In the genomic region with DNA sequence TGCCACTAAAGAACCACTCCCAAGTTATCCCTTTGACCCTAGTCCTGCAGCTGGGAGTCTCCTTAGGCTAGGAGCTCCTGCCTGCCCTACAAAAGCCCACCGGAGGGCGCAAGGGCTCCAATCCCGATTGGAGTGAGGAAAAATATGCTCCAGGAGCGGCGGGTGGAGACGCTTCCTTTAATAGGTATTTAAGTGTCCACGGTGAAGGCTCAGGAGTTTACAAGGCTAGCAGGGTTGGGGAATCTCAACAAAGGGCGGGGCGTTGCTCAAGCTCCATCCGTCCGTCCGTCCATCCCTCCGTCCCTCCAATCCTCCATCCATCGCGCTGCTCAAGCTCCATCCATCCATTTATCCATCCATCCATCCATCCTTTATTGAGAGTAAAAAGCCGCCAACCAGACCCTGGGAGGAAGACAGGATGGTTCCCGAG, we compare ENCODE assay signal across 8 cellular contexts. TPM values are rescaled to one million over a fixed set of nuclear protein-coding genes. Genes with fewer than 3 reads are reported as not detected.
DNase-seq lines count a peak whose midpoint lies in the region; ATAC-seq, FAIRE-seq and TF ChIP-seq lines count a peak whose summit lies in the region.

No MANE protein-coding gene starts in this region.

- H3K4me2 ChIP-seq in A549 (peak overlapping the region; percentile 75), parathyroid adenoma (ENCODE audit: low read length) (peak overlapping the region; percentile 74)

- H3K4me1 ChIP-seq in A549 (peaks cover 9% of the 10 kb centered on the region; the same call in 2 of the 3 replicates), right atrium auricular region (peaks cover 0 to 14% of the 10 kb centered on the region in 2 donors), parathyroid adenoma (peaks cover 8% of the 10 kb centered on the region)

- peaks cover 2% of the 10 kb centered on the region for H3K79me2 ChIP-seq in parathyroid adenoma

- H2AFZ ChIP-seq in parathyroid adenoma, result peak overlapping the region; percentile 85

- POLR2A ChIA-PET in A549 (lab: Yijun Ruan, JAX), result interaction anchor here (0.6 to 1.3 kb wide), 7 partner anchors 10 to 727 kb away, joined by 3 to 7 read pairs (median 3); a partner anchor contains a TSS

- TF ChIP-seq CTCF in A549 (IDR thresholded peaks at IDR 0.05) (peak; percentile 70), right atrium auricular region (IDR thresholded peaks at IDR 0.05) (peak; percentile 43 to 72), parathyroid adenoma (IDR thresholded peaks at IDR 0.05) (peak; percentile 77)

- H3K27ac ChIP-seq in A549 (peak overlapping the region; percentile 87 to 88), angular gyrus (ENCODE audit: low read depth, low read length) (peak overlapping the region; percentile 92), right atrium auricular region (peak overlapping the region; percentile 84 to 87), parathyroid adenoma (peak overlapping the region; percentile 67)

- H3K27me3 ChIP-seq in right atrium auricular region (no peaks in the 10 kb centered on the region), parathyroid adenoma (ENCODE audit: control insufficient read depth, insufficient read depth, low read length) (no peaks in the 10 kb centered on the region)

- 1% methylated on average over 17 of the region's 17 CpGs for WGBS in A549 (ENCODE audit: missing lambda C conversion rate)

- no peak for TF ChIP-seq EP300 in A549 (IDR thresholded peaks at IDR 0.05)

- TF ChIP-seq RAD21 in A549 (conservative IDR thresholded peaks at IDR 0.05 in 1 of 2, IDR thresholded peaks at IDR 0.05 in 1 of 2), result peak; percentile 66 to 69

- peak; percentile 78 to 84 for ATAC-seq in A549
- ATAC-seq in HG03196 (IDR thresholded peaks at IDR 0.05; ENCODE audit: unreplicated experiment), result peak; percentile 19

- no peak for TF ChIP-seq POLR2A in A549 (IDR thresholded peaks at IDR 0.05; ENCODE audit: low read length)
- TF ChIP-seq POLR2A in GM12892 (IDR thresholded peaks at IDR 0.05; ENCODE audit: low read depth, low read length), result no peak

- peak overlapping the region; percentile 65 for H3K4me3 ChIP-seq in A549
- H3K4me3 ChIP-seq in right atrium auricular region, result peak overlapping the region; percentile 87 to 91
- peak overlapping the region; percentile 76 for H3K4me3 ChIP-seq in parathyroid adenoma (ENCODE audit: low read depth, low read length)

- H3K36me3 ChIP-seq in right atrium auricular region (peaks cover 5% of the 10 kb centered on the region), parathyroid adenoma (ENCODE audit: control insufficient read depth, insufficient read depth, low read length) (no peaks in the 10 kb centered on the region)

- peak; percentile 73 to 75 for DNase-seq in A549 (ENCODE audit: low read depth in 1 of 2, low spot score in 1 of 2)
- peak; percentile 81 for DNase-seq in GM03348 (ENCODE audit: low spot score)
- DNase-seq in NCI-H69 (lab: John Stamatoyannopoulos, UW), result peak; percentile 85
- DNase-seq in right atrium auricular region (ENCODE audit: low spot score), result peak; percentile 70
- no peak for DNase-seq in GM12892 (ENCODE audit: insufficient read length)

- H3K9ac ChIP-seq in parathyroid adenoma, result no peak overlapping the region

- H3K9me3 ChIP-seq in A549 (no peaks in the 10 kb centered on the region), right atrium auricular region (no peaks in the 10 kb centered on the region), parathyroid adenoma (ENCODE audit: control insufficient read depth, low read length) (no peaks in the 10 kb centered on the region)

- CTCF ChIA-PET in A549 (lab: Yijun Ruan, JAX), result interaction anchor here (0.5 to 2.6 kb wide), 30 partner anchors 8 to 750 kb away, joined by 3 to 15 read pairs (median 4); a partner anchor contains a TSS

- FAIRE-seq in A549 (lab: Jason Lieb, UNC) (no peak), GM12892 (lab: Jason Lieb, UNC) (no peak)

TF ChIP-seq in A549, 52 proteins besides CTCF, POLR2A, EP300 and RAD21:
- TF ChIP-seq SREBF2 (IDR thresholded peaks at IDR 0.05) (no peak), ZSCAN20 (CRISPR knock-in tag; IDR thresholded peaks at IDR 0.05) (no peak), SMC3 (IDR thresholded peaks at IDR 0.05) (peak; percentile 69)

RNA-seq across cellular contexts. Expression of a gene that starts 0.6 kb away (rescaled TPM):
- polyA plus RNA-seq in A549 (2011; rRNA removed) (16.9 and 27.0 TPM in 2 replicates), A549 (2017; fragmentation: RNase III; extraction: RNeasy Plus Mini Kit Qiagen cat#74134 plus additional on column Dnase treatment) (29.6 to 35.4 TPM (median 35.1 TPM) in 3 replicates)
- polyA plus RNA-seq in A549 (2012; cell fraction: cytosol; rRNA removed), result 43.4 and 58.8 TPM in 2 replicates
- polyA plus RNA-seq in A549 (2012; cell fraction: nucleus; rRNA removed), result 136 and 166 TPM in 2 replicates
- polyA minus RNA-seq in A549 (2011; rRNA and poly(A)+ RNA removed), result 26.3 and 40.3 TPM in 2 replicates
- 10 to 100 TPM; 11.9 to 12.8 TPM for total RNA-seq in right atrium auricular region
- polyA plus RNA-seq in GM12892 (2012; ENCODE audit: missing spikeins), result 5.7 TPM

RNA-seq across cellular contexts. Expression of a gene that starts 10.8 kb away (rescaled TPM):
- 0.85 and 0.98 TPM in 2 replicates for polyA plus RNA-seq in A549 (2011; rRNA removed)
- 1.5 and 2.2 TPM in 2 replicates for polyA plus RNA-seq in A549 (2012; cell fraction: cytosol; rRNA removed)
- polyA plus RNA-seq in A549 (2012; cell fraction: nucleus; rRNA removed), result 19.9 and 23.0 TPM in 2 replicates
- polyA plus RNA-seq in A549 (2017; fragmentation: RNase III; extraction: RNeasy Plus Mini Kit Qiagen cat#74134 plus additional on column Dnase treatment), result 2.2 to 3.4 TPM (median 3.3 TPM) in 3 replicates
- polyA minus RNA-seq in A549 (2011; rRNA and poly(A)+ RNA removed), result 0.34 and 1.6 TPM in 2 replicates
- 1 to 10 TPM in 1 of 2 donors, under 1 TPM in 1; 0.98 to 1.3 TPM for total RNA-seq in right atrium auricular region
- polyA plus RNA-seq in GM12892 (2012; ENCODE audit: missing spikeins), result 3.7 TPM

RNA-seq across cellular contexts. Expression of a gene that starts 23.3 kb away (rescaled TPM):
- polyA plus RNA-seq in A549 (2011; rRNA removed), result 32.2 and 35.7 TPM in 2 replicates
- polyA plus RNA-seq in A549 (2012; cell fraction: cytosol; rRNA removed), result 27.8 and 35.6 TPM in 2 replicates
- 113 and 134 TPM in 2 replicates for polyA plus RNA-seq in A549 (2012; cell fraction: nucleus; rRNA removed)
- 29.7 to 31.4 TPM (median 30.3 TPM) in 3 replicates for polyA plus RNA-seq in A549 (2017; fragmentation: RNase III; extraction: RNeasy Plus Mini Kit Qiagen cat#74134 plus additional on column Dnase treatment)
- polyA minus RNA-seq in A549 (2011; rRNA and poly(A)+ RNA removed), result 24.2 and 25.7 TPM in 2 replicates
- total RNA-seq in right atrium auricular region, result 10 to 100 TPM; 10.6 to 13.0 TPM
- polyA plus RNA-seq in GM12892 (2012; ENCODE audit: missing spikeins), result 36.4 TPM

RNA-seq across cellular contexts. Expression of a gene that starts 42.3 kb away (rescaled TPM):
- polyA plus RNA-seq in A549 (2011; rRNA removed) (not detected in 2 replicates), A549 (2017; fragmentation: RNase III; extraction: RNeasy Plus Mini Kit Qiagen cat#74134 plus additional on column Dnase treatment) (not detected in 3 replicates)
- polyA plus RNA-seq in A549 (2012; cell fraction: cytosol; rRNA removed), result not detected in 2 replicates
- not detected in 2 replicates for polyA plus RNA-seq in A549 (2012; cell fraction: nucleus; rRNA removed)
- not detected in 2 replicates for polyA minus RNA-seq in A549 (2011; rRNA and poly(A)+ RNA removed)
- total RNA-seq in right atrium auricular region, result under 1 TPM in 1 of 2 donors, not detected in 1; 0.24 TPM
- polyA plus RNA-seq in GM12892 (2012; ENCODE audit: missing spikeins), result 57.2 TPM

RNA-seq across cellular contexts. Expression of a gene that starts 49.0 kb away (rescaled TPM):
- polyA plus RNA-seq in A549 (2011; rRNA removed) (5.4 and 6.0 TPM in 2 replicates), A549 (2017; fragmentation: RNase III; extraction: RNeasy Plus Mini Kit Qiagen cat#74134 plus additional on column Dnase treatment) (13.7 to 15.6 TPM (median 14.5 TPM) in 3 replicates)
- 17.4 and 18.5 TPM in 2 replicates for polyA plus RNA-seq in A549 (2012; cell fraction: cytosol; rRNA removed)
- polyA plus RNA-seq in A549 (2012; cell fraction: nucleus; rRNA removed), result 23.7 and 29.7 TPM in 2 replicates
- polyA minus RNA-seq in A549 (2011; rRNA and poly(A)+ RNA removed), result 2.0 and 2.9 TPM in 2 replicates
- 10 to 100 TPM; 18.2 to 22.5 TPM for total RNA-seq in right atrium auricular region
- 18.6 TPM for polyA plus RNA-seq in GM12892 (2012; ENCODE audit: missing spikeins)
